Comparison of ENCODE assay signal across 8 cellular contexts in genomic region chr2:38740851-38741541, GRCh38. TPM values are rescaled to one million over a fixed set of nuclear protein-coding genes. Genes with fewer than 3 reads are reported as not detected.
DNase-seq lines count a peak whose midpoint lies in the region; ATAC-seq and TF ChIP-seq lines count a peak whose summit lies in the region.

No MANE protein-coding gene starts in this region.

- no peak overlapping the region for H3K27ac ChIP-seq in mesendoderm (ENCODE audit: low read depth, low read length)

- peaks cover 10% of the 10 kb centered on the region for H3K36me3 ChIP-seq in BJ (ENCODE audit: control insufficient read depth, insufficient read depth, low read length)
- peaks cover 6% of the 10 kb centered on the region for H3K36me3 ChIP-seq in mesendoderm (ENCODE audit: control insufficient read depth, insufficient read depth, low read length)

- H3K4me3 ChIP-seq in BJ (ENCODE audit: low read depth, low read length) (no peak overlapping the region), mesendoderm (ENCODE audit: low read length) (no peak overlapping the region)

- no peak overlapping the region for H3K9ac ChIP-seq in mesendoderm (ENCODE audit: low read length)

- DNase-seq in BJ (ENCODE audit: low read depth) (no peak), HCEC 1CT (peak; percentile 50), RKO (ENCODE audit: low spot score) (peak; percentile 74), dedifferentiated amniotic fluid mesenchymal stem cell (ENCODE audit: extremely low spot score) (peak; percentile 49), mesendoderm (peak; percentile 64), middle frontal gyrus (ENCODE audit: extremely low spot score, low spot score) (no peak)

- H2AK5ac ChIP-seq in mesendoderm (ENCODE audit: low read length), result no peak overlapping the region

- no peak overlapping the region for H4K5ac ChIP-seq in mesendoderm (ENCODE audit: low read length)

- TF ChIP-seq CTCF in BJ (IDR thresholded peaks at IDR 0.05; ENCODE audit: insufficient read depth, low read depth, low read length), result peak; percentile 32

- ATAC-seq in HG02938 (IDR thresholded peaks at IDR 0.05; ENCODE audit: unreplicated experiment) (no peak), HG03097 (IDR thresholded peaks at IDR 0.05; ENCODE audit: low FRiP score, unreplicated experiment) (no peak)

- H3K4ac ChIP-seq in mesendoderm (ENCODE audit: low read depth, low read length), result no peak overlapping the region

- CTCF ChIA-PET in BJ (lab: Yijun Ruan, JAX), result interaction anchor here (0.6 to 7.6 kb wide), 18 partner anchors 9 to 426 kb away, joined by 3 to 54 read pairs (median 4); partner anchors contain the start of gene SRSF7

- H2BK5ac ChIP-seq in mesendoderm (ENCODE audit: low read length), result no peak overlapping the region

- no peak overlapping the region for H2BK15ac ChIP-seq in mesendoderm (replicated peaks; ENCODE audit: low read depth)

- no CpG with 5 or more reads among the region's 11 CpGs for WGBS in mesendoderm (ENCODE audit: extremely low coverage, insufficient coverage, low lambda C conversion rate)

- H3K56ac ChIP-seq in mesendoderm (ENCODE audit: low read length), result no peak overlapping the region

- POLR2A ChIA-PET in BJ (lab: Charles Lee), result no interaction called here

- H3K4me1 ChIP-seq in mesendoderm (ENCODE audit: control insufficient read depth, low read depth, low read length), result no peaks in the 10 kb centered on the region

- H3K18ac ChIP-seq in mesendoderm (ENCODE audit: low read length), result no peak overlapping the region

- H3K4me2 ChIP-seq in mesendoderm (ENCODE audit: low read length), result no peak overlapping the region

- no peaks in the 10 kb centered on the region for H3K27me3 ChIP-seq in BJ (ENCODE audit: control insufficient read depth, insufficient read depth, low read length)
- no peaks in the 10 kb centered on the region for H3K27me3 ChIP-seq in mesendoderm (ENCODE audit: insufficient read depth, low read length, poor library complexity)

- H3K79me1 ChIP-seq in mesendoderm (ENCODE audit: low read length), result no peaks in the 10 kb centered on the region

- H3K79me2 ChIP-seq in mesendoderm (ENCODE audit: control insufficient read depth, insufficient read depth, low read length), result peaks cover 10% of the 10 kb centered on the region

- H4K8ac ChIP-seq in mesendoderm (ENCODE audit: low read depth, low read length), result no peak overlapping the region

- H2BK120ac ChIP-seq in mesendoderm (ENCODE audit: low read depth, low read length), result no peak overlapping the region

- no peak overlapping the region for H3K23ac ChIP-seq in mesendoderm (ENCODE audit: low read length)

RNA-seq across cellular contexts. Expression of gene SRSF7, which starts 10.2 kb away (rescaled TPM):
- polyA plus RNA-seq in BJ (2011; rRNA removed), result 110 and 172 TPM in 2 replicates
- 97.8 and 146 TPM in 2 replicates for polyA minus RNA-seq in BJ (2011; rRNA and poly(A)+ RNA removed)
- 517 TPM for polyA plus RNA-seq in mesendoderm (2013, experiment 1 of 2)
- 531 TPM for polyA plus RNA-seq in mesendoderm (2013, experiment 2 of 2)

RNA-seq across cellular contexts. Expression of gene GEMIN6, which starts 37.0 kb away (rescaled TPM):
- polyA plus RNA-seq in BJ (2011; rRNA removed), result 5.4 and 13.7 TPM in 2 replicates
- 1.4 and 2.8 TPM in 2 replicates for polyA minus RNA-seq in BJ (2011; rRNA and poly(A)+ RNA removed)
- polyA plus RNA-seq in mesendoderm (2013, experiment 1 of 2), result 16.9 TPM
- polyA plus RNA-seq in mesendoderm (2013, experiment 2 of 2), result 17.8 TPM

Comparison
In these comparisons a context has a peak if more than half of its experiments do, and no peak if none do; other contexts are left out.
1. DNase-seq: peak in HCEC 1CT (single experiment), RKO (single experiment), dedifferentiated amniotic fluid mesenchymal stem cell (single experiment) and mesendoderm (single experiment); none in BJ (single experiment) and middle frontal gyrus (single experiment).